8 cellular contexts compared by ENCODE assay signal in the genomic region with DNA sequence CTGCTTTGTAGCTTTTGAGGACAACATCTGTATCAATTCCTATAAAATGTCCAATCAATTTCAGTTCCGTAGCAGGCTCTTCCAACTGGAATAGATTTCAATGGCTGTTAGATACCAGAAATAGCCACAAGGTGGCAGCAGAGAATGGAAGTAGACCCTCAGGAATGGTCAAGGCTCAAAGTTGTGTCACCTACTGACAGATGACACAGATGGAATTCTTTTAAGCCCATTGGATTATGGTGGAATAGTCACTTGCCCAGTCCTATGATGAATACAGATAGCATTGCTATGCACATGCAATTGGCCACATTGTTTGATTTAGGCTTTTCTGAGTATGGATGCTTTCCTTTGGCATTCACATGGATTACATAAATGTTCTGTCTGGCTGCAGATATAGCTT.
A peak's percentile ranks its signal among the peaks of the same experiment; 100 is the strongest.
DNase-seq lines count a peak whose midpoint lies in the region; ATAC-seq and TF ChIP-seq lines count a peak whose summit lies in the region.

No MANE protein-coding gene starts in this region.

- no peaks in the 10 kb centered on the region for H3K9me2 ChIP-seq in MM.1S (replicated peaks; ENCODE audit: insufficient read depth, low read length)

- no peak for TF ChIP-seq EP300 in upper lobe of left lung (IDR thresholded peaks at IDR 0.05)

- no peak overlapping the region for H3K9ac ChIP-seq in MM.1S (ENCODE audit: low read length)

- H3K79me2 ChIP-seq in MM.1S (ENCODE audit: low read length): no peaks in the 10 kb centered on the region

- H3K4me2 ChIP-seq in MM.1S (ENCODE audit: low read depth, low read length): no peak overlapping the region

- no peak overlapping the region for H2AFZ ChIP-seq in MM.1S (ENCODE audit: low read length)

- H3K27ac Mint-ChIP-seq in endothelial cell (ENCODE audit: unreplicated experiment): no peak overlapping the region

- H3K27me3 Mint-ChIP-seq in endothelial cell (ENCODE audit: unreplicated experiment): no peaks in the 10 kb centered on the region

- no peak overlapping the region for H3K4me3 ChIP-seq in MM.1S (ENCODE audit: low read length)
- no peak overlapping the region for H3K4me3 ChIP-seq in upper lobe of left lung

- H3K27ac ChIP-seq in MM.1S (ENCODE audit: low read length): no peak overlapping the region
- H3K27ac ChIP-seq in VCaP: no peak overlapping the region
- H3K27ac ChIP-seq in upper lobe of left lung: no peak overlapping the region

- H3K4me1 Mint-ChIP-seq in endothelial cell (ENCODE audit: unreplicated experiment): no peaks in the 10 kb centered on the region

- peak; percentile 50 to 74 for ATAC-seq in upper lobe of left lung (ENCODE audit: low FRiP score in 2 of 2)

- no peak for TF ChIP-seq POLR2A in upper lobe of left lung (IDR thresholded peaks at IDR 0.05)

- TF ChIP-seq CTCF in GM12874 (IDR thresholded peaks at IDR 0.05; ENCODE audit: insufficient read depth, low read depth, low read length) (peak; percentile 42; the same call in 1 of the 2 replicates), MM.1S (IDR thresholded peaks at IDR 0.05; ENCODE audit: low read length) (peak; percentile 78), VCaP (conservative IDR thresholded peaks at IDR 0.05) (peak; percentile 63), endothelial cell (IDR thresholded peaks at IDR 0.05; ENCODE audit: unreplicated experiment) (peak; percentile 70), upper lobe of left lung (IDR thresholded peaks at IDR 0.05) (peak; percentile 54 to 77 (median 72))

- WGBS in upper lobe of left lung, 2 donors: 3 to 9% methylated on average over 1 of the region's 1 CpG

- H3K9me3 Mint-ChIP-seq in endothelial cell (ENCODE audit: unreplicated experiment): no peaks in the 10 kb centered on the region

- H4K20me1 ChIP-seq in MM.1S (ENCODE audit: insufficient read depth, low read length): no peaks in the 10 kb centered on the region

- no peaks in the 10 kb centered on the region for H3K36me3 ChIP-seq in MM.1S (replicated peaks; ENCODE audit: insufficient read depth, low read length)
- H3K36me3 ChIP-seq in upper lobe of left lung: no peaks in the 10 kb centered on the region

- no peaks in the 10 kb centered on the region for H3K9me3 ChIP-seq in MM.1S (replicated peaks; ENCODE audit: insufficient read depth, low read length)
- no peaks in the 10 kb centered on the region for H3K9me3 ChIP-seq in upper lobe of left lung

- peak; percentile 65 for DNase-seq in Ammon's horn (ENCODE audit: low spot score)
- peak; percentile 59 for DNase-seq in MM.1S
- DNase-seq in endothelial cell (ENCODE audit: low spot score): peak; percentile 58
- DNase-seq in middle frontal gyrus (ENCODE audit: extremely low spot score, low spot score): peak; percentile 36
- DNase-seq in upper lobe of left lung: peak in 1 of 2 donors; percentile 28
- DNase-seq in NCI-H128 (lab: John Stamatoyannopoulos, UW; ENCODE audit: unreplicated experiment): no peak

- H3K36me3 Mint-ChIP-seq in endothelial cell (ENCODE audit: low read depth, unreplicated experiment): no peaks in the 10 kb centered on the region

- peaks cover 15% of the 10 kb centered on the region for H3K4me1 ChIP-seq in MM.1S (ENCODE audit: low read length)
- H3K4me1 ChIP-seq in upper lobe of left lung: no peaks in the 10 kb centered on the region

- H3K4me3 Mint-ChIP-seq in endothelial cell (ENCODE audit: unreplicated experiment): no peak overlapping the region

- H3K27me3 ChIP-seq in MM.1S (replicated peaks; ENCODE audit: insufficient read depth, low read length) (no peaks in the 10 kb centered on the region), upper lobe of left lung (no peaks in the 10 kb centered on the region)

- no peaks in the 10 kb centered on the region; the same call in 1 of the 2 replicates for H3F3A ChIP-seq in MM.1S (ENCODE audit: insufficient read depth, low read length)
